ENCODE assay signal across 10 cellular contexts in the genomic region with DNA sequence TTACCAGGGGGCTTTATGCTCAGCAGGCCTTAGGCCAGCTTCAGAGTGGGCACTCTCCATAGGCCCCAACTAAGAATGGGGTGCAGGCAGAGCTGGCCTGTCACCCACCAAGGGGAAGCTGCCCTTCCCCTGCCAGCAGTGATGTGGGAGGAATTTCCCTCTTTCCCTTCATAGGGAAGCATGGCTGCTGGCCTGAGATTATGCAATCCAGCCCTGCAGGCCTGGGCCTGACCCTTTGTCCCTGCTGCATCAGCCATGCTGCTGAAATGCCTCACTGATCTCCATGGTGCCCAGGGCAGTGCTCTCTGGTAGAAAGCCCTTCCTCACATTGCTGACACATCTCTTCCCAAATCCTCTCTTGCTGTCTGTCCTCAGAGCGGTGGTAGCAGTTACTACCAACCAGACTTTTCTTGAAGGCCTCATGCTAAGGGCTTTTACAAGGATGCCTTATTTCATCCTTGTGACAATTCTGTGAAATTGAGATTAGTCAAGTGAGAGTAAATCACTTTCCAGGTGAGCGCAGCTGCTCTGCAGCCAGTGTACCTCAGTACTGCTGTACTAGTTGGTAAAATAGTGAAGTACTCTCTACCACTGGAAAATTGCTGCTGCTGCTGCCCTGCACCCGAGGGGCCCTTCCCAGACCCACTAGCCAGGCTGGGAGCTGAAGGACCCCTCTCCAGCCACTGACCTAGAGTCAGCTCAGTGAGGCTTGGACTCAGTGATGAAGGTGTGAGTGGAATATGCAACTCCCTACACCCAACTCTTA. TPM values are rescaled to one million over a fixed set of nuclear protein-coding genes. Genes with fewer than 3 reads are reported as not detected.
DNase-seq lines count a peak whose midpoint lies in the region; ATAC-seq and TF ChIP-seq lines count a peak whose summit lies in the region.
"Had no signal": no experiment of that assay in that cellular context is flagged by ENCODE, and none has a peak within 500 bp of the region (broad histone marks: within the 10 kb centered on the region; RNA-seq: fewer than 3 reads in every experiment).

No MANE protein-coding gene starts in this region.

- H3K4me3 ChIP-seq in astrocyte of the spinal cord (ENCODE audit: low read depth, low read length), result no peak overlapping the region
- no peak overlapping the region for H3K4me3 ChIP-seq in right cardiac atrium (ENCODE audit: low read length)
- no peak overlapping the region for H3K4me3 ChIP-seq in prostate gland

- no peaks in the 10 kb centered on the region for H3K9me3 ChIP-seq in right cardiac atrium (ENCODE audit: control insufficient read depth, low read length)
- H3K9me3 ChIP-seq in prostate gland, result no peaks in the 10 kb centered on the region

- H3K4me1 ChIP-seq in right cardiac atrium (ENCODE audit: control insufficient read depth, insufficient read depth, low read length), result peaks cover 21% of the 10 kb centered on the region
- no peaks in the 10 kb centered on the region for H3K4me1 ChIP-seq in prostate gland (replicated peaks)

- DNase-seq in Caki2 (ENCODE audit: low read depth), result peak; percentile 35
- peak; percentile 16 for DNase-seq in astrocyte of the spinal cord (ENCODE audit: low read depth, low spot score)
- DNase-seq in right cardiac atrium, result peak; percentile 85 to 91 (median 88)
- DNase-seq in prostate gland (ENCODE audit: low spot score), result peak; percentile 47
- DNase-seq in activated CD4-positive, alpha-beta T cell treated with anti-CD3 and anti-CD28 coated beads for 1 hour, result no peak
- no peak for DNase-seq in NCI-H1694 treated with DMSO at 0.1 percent for 48 hours (lab: John Stamatoyannopoulos, UW)
- no peak for DNase-seq in NCI-H1092 (lab: John Stamatoyannopoulos, UW)
- DNase-seq: activated naive CD8-positive, alpha-beta T cell treated with anti-CD3 and anti-CD28 coated beads, Interleukin-2, amount 10 ng/mL, durations not matched to agents 7 days and 5 days had no signal

- intact Hi-C loops in right cardiac atrium (cut with DNase I), result loop anchor here in 2 of 4 donors (5.0 kb wide), 1 partner anchor 35 kb away; the partner anchor contains the start of gene MRAS (in 2 of the 2)
- intact Hi-C loops in prostate gland (cut with DNase I), result loop anchor here (5.0 kb wide), 1 partner anchor 35 kb away; the partner anchor contains the start of gene MRAS

- ATAC-seq in right cardiac atrium (peak; percentile 91 to 94), GM18519 (IDR thresholded peaks at IDR 0.05; ENCODE audit: low FRiP score, unreplicated experiment) (no peak)

- H3K27ac ChIP-seq in right cardiac atrium (ENCODE audit: low read length) (peak overlapping the region; percentile 98), prostate gland (peak overlapping the region; percentile 60 to 71)

- no peak for TF ChIP-seq POLR2A in prostate gland (IDR thresholded peaks at IDR 0.05)

- TF ChIP-seq CTCF in astrocyte of the spinal cord (IDR thresholded peaks at IDR 0.05; ENCODE audit: low read depth, low read length) (no peak), prostate gland (IDR thresholded peaks at IDR 0.05) (no peak)

- in situ Hi-C loops in Caki2 (cut with HindIII; ENCODE audit: low pct_unique_long_range_greater_than_20kb, low sequenced_read_pairs) (no loop called here), astrocyte of the spinal cord (cut with HindIII; ENCODE audit: low sequenced_read_pairs) (no loop called here)

- no peaks in the 10 kb centered on the region for H3K27me3 ChIP-seq in right cardiac atrium (ENCODE audit: control insufficient read depth, insufficient read depth)
- no peaks in the 10 kb centered on the region for H3K27me3 ChIP-seq in prostate gland (replicated peaks; ENCODE audit: insufficient read depth)

- 78% methylated on average over 3 of the region's 3 CpGs for WGBS in right cardiac atrium
- WGBS in prostate gland, result 94% methylated on average over 3 of the region's 3 CpGs

- H3K36me3 ChIP-seq in prostate gland, result no peaks in the 10 kb centered on the region

RNA-seq across cellular contexts. Expression of gene MRAS, which starts 33.8 kb away (rescaled TPM):
- total RNA-seq in Caki2 (2014; rRNA removed; shearing (Covaris generic); ENCODE audit: low replicate concordance), result 16.3 and 17.3 TPM in 2 replicates
- total RNA-seq in right cardiac atrium (100 to 1,000 TPM; 244 to 374 (median 303) TPM), prostate gland (10 to 100 TPM in 1 of 2 donors, 1 to 10 TPM in 1; 8.7 to 25.3 TPM)
- polyA plus RNA-seq in right cardiac atrium, result 184 TPM

RNA-seq across cellular contexts. Expression of gene ESYT3, which starts 52.3 kb away (rescaled TPM):
- 0.07 TPM in 1 of 2 replicates, not detected in the other for total RNA-seq in Caki2 (2014; rRNA removed; shearing (Covaris generic); ENCODE audit: low replicate concordance)
- total RNA-seq in right cardiac atrium (1 to 10 TPM; 1.2 to 2.4 (median 1.6) TPM), prostate gland (1 to 10 TPM; 1.1 to 3.2 TPM)
- 0.66 TPM for polyA plus RNA-seq in right cardiac atrium

RNA-seq across cellular contexts. Expression of gene NME9, which starts 52.5 kb away (rescaled TPM):
- 0.57 TPM in 1 of 2 replicates, not detected in the other for total RNA-seq in Caki2 (2014; rRNA removed; shearing (Covaris generic); ENCODE audit: low replicate concordance)
- total RNA-seq in right cardiac atrium (under 1 TPM in 2 of 4 donors, not detected in 2; 0.17 to 0.35 TPM), prostate gland (1 to 10 TPM in 1 of 2 donors, not detected in 1; 3.2 TPM)
- 0.09 TPM for polyA plus RNA-seq in right cardiac atrium
- total RNA-seq: SK-MEL-5 had no signal

Comparison
In these comparisons a context has a peak if more than half of its experiments do, and no peak if none do; other contexts are left out.
1. DNase-seq: peak in Caki2 (single experiment), astrocyte of the spinal cord (single experiment), right cardiac atrium (3 of 3) and prostate gland (single experiment); none in activated CD4-positive, alpha-beta T cell treated with anti-CD3 and anti-CD28 coated beads for 1 hour (single experiment), NCI-H1694 treated with DMSO at 0.1 percent for 48 hours (single experiment) and NCI-H1092 (single experiment).
2. RNA of gene MRAS, which starts 33.8 kb away (total RNA-seq): 244 to 374 TPM in right cardiac atrium; 8.7 to 25.3 TPM in prostate gland and 16.3 to 17.3 TPM in Caki2; every median in the first group is over 4 times any median in the second.